Comparison of ENCODE assay signal across 41 cellular contexts in genomic region chr16:58797137-58797801, GRCh38.
"Had no signal": no experiment of that assay in that cellular context is flagged by ENCODE, and none has a peak within 500 bp of the region (broad histone marks: within the 10 kb centered on the region; RNA-seq: fewer than 3 reads in every experiment).

No MANE protein-coding gene starts in this region.

- H3K27me3 Mint-ChIP-seq: activated T-helper 17 cell treated with anti-CD3 and anti-CD28 coated beads, Interleukin-2, amount 50 U/mL, for 72 hours had no signal

- H3K4me1 Mint-ChIP-seq: activated CD4-positive, alpha-beta memory T cell treated with anti-CD3 and anti-CD28 coated beads, Interleukin-2, amount 10 ng/mL, durations not matched to agents 7 days and 5 days; activated CD4-positive, alpha-beta T cell treated with anti-CD3 and anti-CD28 coated beads for 36 hours; activated CD4-positive, alpha-beta T cell treated with anti-CD3 and anti-CD28 coated beads, Interleukin-2, amount 10 ng/mL, durations not matched to agents 7 days and 5 days; activated CD8-positive, alpha-beta memory T cell treated with anti-CD3 and anti-CD28 coated beads, Interleukin-2, amount 10 ng/mL, durations not matched to agents 7 days and 5 days; activated naive CD4-positive, alpha-beta T cell treated with anti-CD3 and anti-CD28 coated beads, Interleukin-2, amount 10 ng/mL, durations not matched to agents 7 days and 5 days; activated naive CD4-positive, alpha-beta T cell treated with anti-CD3 and anti-CD28 coated beads, Interleukin-2, amount 50 U/mL, for 24 hours; activated naive CD8-positive, alpha-beta T cell treated with anti-CD3 and anti-CD28 coated beads, Interleukin-2, amount 10 ng/mL, durations not matched to agents 7 days and 5 days; activated naive CD8-positive, alpha-beta T cell treated with anti-CD3 and anti-CD28 coated beads, Interleukin-2, amount 50 U/mL, for 24 hours; activated T-helper 17 cell treated with anti-CD3 and anti-CD28 coated beads, Interleukin-2, amount 50 U/mL, for 72 hours; central memory CD8-positive, alpha-beta T cell had no signal

- H3K36me3 Mint-ChIP-seq: activated CD8-positive, alpha-beta memory T cell treated with anti-CD3 and anti-CD28 coated beads, Interleukin-2, amount 10 ng/mL, durations not matched to agents 7 days and 5 days; activated naive CD4-positive, alpha-beta T cell treated with anti-CD3 and anti-CD28 coated beads, Interleukin-2, amount 10 ng/mL, durations not matched to agents 7 days and 5 days; activated naive CD8-positive, alpha-beta T cell; activated naive CD8-positive, alpha-beta T cell treated with anti-CD3 and anti-CD28 coated beads, Interleukin-2, amount 10 ng/mL, durations not matched to agents 7 days and 5 days; brain had no signal

- H3K36me3 ChIP-seq: ascending aorta, cardiac muscle cell, WERI-Rb-1 had no signal

- H3K27ac Mint-ChIP-seq: activated CD4-positive, alpha-beta memory T cell treated with anti-CD3 and anti-CD28 coated beads, Interleukin-2, amount 10 ng/mL, durations not matched to agents 7 days and 5 days; activated CD4-positive, alpha-beta T cell treated with anti-CD3 and anti-CD28 coated beads for 36 hours; activated CD4-positive, alpha-beta T cell treated with anti-CD3 and anti-CD28 coated beads, Interleukin-2, amount 10 ng/mL, durations not matched to agents 7 days and 5 days; activated CD8-positive, alpha-beta memory T cell treated with anti-CD3 and anti-CD28 coated beads, Interleukin-2, amount 10 ng/mL, durations not matched to agents 7 days and 5 days; activated CD8-positive, alpha-beta T cell treated with anti-CD3 and anti-CD28 coated beads, Interleukin-2, amount 10 ng/mL, durations not matched to agents 7 days and 5 days; activated naive CD4-positive, alpha-beta T cell treated with anti-CD3 and anti-CD28 coated beads, Interleukin-2, amount 10 ng/mL, durations not matched to agents 7 days and 5 days; activated naive CD4-positive, alpha-beta T cell treated with anti-CD3 and anti-CD28 coated beads, Interleukin-2, amount 50 U/mL, for 24 hours; activated naive CD8-positive, alpha-beta T cell; activated naive CD8-positive, alpha-beta T cell treated with anti-CD3 and anti-CD28 coated beads, Interleukin-2, amount 10 ng/mL, durations not matched to agents 7 days and 5 days; activated naive CD8-positive, alpha-beta T cell treated with anti-CD3 and anti-CD28 coated beads, Interleukin-2, amount 50 U/mL, for 24 hours; activated T-cell treated with anti-CD3 and anti-CD28 coated beads, Interleukin-2, amount 50 U/mL, for 72 hours; activated T-helper 1 cell treated with anti-CD3 and anti-CD28 coated beads, Interleukin-12 subunit alpha, Interleukin-12 subunit beta, Interleukin-2, Interleukin-4 antibody, amounts not matched to agents 30 ng/mL and 10 ng/mL and 1 ng/mL, durations not matched to agents 14 hours and 24 hours and 36 hours; activated T-helper 17 cell treated with anti-CD3 and anti-CD28 coated beads, Interleukin-2, amount 50 U/mL, for 72 hours; brain; T-helper 1 cell treated with Interleukin-12 subunit alpha and Interleukin-12 subunit beta and Interleukin-4 antibody, amounts not matched to agents 30 μg/mL and 1 μg/mL, for 36 hours; T-helper 2 cell treated with Interferon-gamma antibody and Interleukin-4, amounts not matched to agents 5 μg/mL and 100 μg/mL, for 36 hours; WTC11 had no signal

- H3K4me3 Mint-ChIP-seq: activated CD4-positive, alpha-beta memory T cell treated with anti-CD3 and anti-CD28 coated beads, Interleukin-2, amount 10 ng/mL, durations not matched to agents 7 days and 5 days; activated CD4-positive, alpha-beta T cell treated with anti-CD3 and anti-CD28 coated beads for 36 hours; activated CD4-positive, alpha-beta T cell treated with anti-CD3 and anti-CD28 coated beads, Interleukin-2, amount 10 ng/mL, durations not matched to agents 7 days and 5 days; activated CD8-positive, alpha-beta memory T cell treated with anti-CD3 and anti-CD28 coated beads, Interleukin-2, amount 10 ng/mL, durations not matched to agents 7 days and 5 days; activated CD8-positive, alpha-beta T cell treated with anti-CD3 and anti-CD28 coated beads, Interleukin-2, amount 10 ng/mL, durations not matched to agents 7 days and 5 days; activated naive CD4-positive, alpha-beta T cell treated with anti-CD3 and anti-CD28 coated beads, Interleukin-2, amount 10 ng/mL, durations not matched to agents 7 days and 5 days; activated naive CD4-positive, alpha-beta T cell treated with anti-CD3 and anti-CD28 coated beads, Interleukin-2, amount 50 U/mL, for 24 hours; activated naive CD8-positive, alpha-beta T cell; activated naive CD8-positive, alpha-beta T cell treated with anti-CD3 and anti-CD28 coated beads, Interleukin-2, amount 10 ng/mL, durations not matched to agents 7 days and 5 days; activated naive CD8-positive, alpha-beta T cell treated with anti-CD3 and anti-CD28 coated beads, Interleukin-2, amount 50 U/mL, for 24 hours; activated T-cell treated with anti-CD3 and anti-CD28 coated beads, Interleukin-2, amount 50 U/mL, for 4 hours; activated T-cell treated with anti-CD3 and anti-CD28 coated beads, Interleukin-2, amount 50 U/mL, for 72 hours; activated T-helper 1 cell treated with anti-CD3 and anti-CD28 coated beads, Interleukin-12 subunit alpha, Interleukin-12 subunit beta, Interleukin-2, Interleukin-4 antibody, amounts not matched to agents 30 ng/mL and 10 ng/mL and 1 ng/mL, durations not matched to agents 14 hours and 24 hours and 36 hours; activated T-helper 17 cell treated with anti-CD3 and anti-CD28 coated beads, Interleukin-2, amount 50 U/mL, for 72 hours; brain; central memory CD8-positive, alpha-beta T cell; T-helper 1 cell treated with Interleukin-12 subunit alpha and Interleukin-12 subunit beta and Interleukin-4 antibody, amounts not matched to agents 30 μg/mL and 1 μg/mL, for 36 hours; T-helper 2 cell treated with Interferon-gamma antibody and Interleukin-4, amounts not matched to agents 5 μg/mL and 100 μg/mL, for 36 hours; WTC11 had no signal

- DNase-seq: activated CD4-positive, alpha-beta memory T cell treated with anti-CD3 and anti-CD28 coated beads, Interleukin-2, amount 10 ng/mL, durations not matched to agents 7 days and 5 days; activated CD4-positive, alpha-beta T cell treated with anti-CD3 and anti-CD28 coated beads for 1 hour; activated CD4-positive, alpha-beta T cell treated with anti-CD3 and anti-CD28 coated beads for 36 hours; activated CD4-positive, alpha-beta T cell treated with anti-CD3 and anti-CD28 coated beads for 48 hours; activated CD4-positive, alpha-beta T cell treated with anti-CD3 and anti-CD28 coated beads, Interleukin-2, amount 10 ng/mL, durations not matched to agents 7 days and 5 days; activated CD4-positive, alpha-beta T cell treated with anti-CD3 and anti-CD28 coated beads, Interleukin-2, amount 50 U/mL, for 48 hours; activated CD4-positive, CD25-positive, alpha-beta regulatory T cell; activated CD8-positive, alpha-beta memory T cell treated with anti-CD3 and anti-CD28 coated beads for 24 hours; activated CD8-positive, alpha-beta memory T cell treated with anti-CD3 and anti-CD28 coated beads, Interleukin-2, amount 10 ng/mL, durations not matched to agents 7 days and 5 days; activated CD8-positive, alpha-beta T cell treated with anti-CD3 and anti-CD28 coated beads, Interleukin-2, amount 10 ng/mL, durations not matched to agents 7 days and 5 days; activated effector memory CD4-positive, alpha-beta T cell treated with Interleukin-2 at 50 U/mL for 16 hours; activated gamma-delta T cell; activated naive CD4-positive, alpha-beta T cell treated with anti-CD3 and anti-CD28 coated beads, Interleukin-2, amount 10 ng/mL, durations not matched to agents 7 days and 5 days; activated naive CD4-positive, alpha-beta T cell treated with Interleukin-2 at 50 U/mL for 16 hours; activated naive CD8-positive, alpha-beta T cell treated with anti-CD3 and anti-CD28 coated beads, Interleukin-2, amount 10 ng/mL, durations not matched to agents 7 days and 5 days; activated naive CD8-positive, alpha-beta T cell treated with anti-CD3 and anti-CD28 coated beads, Interleukin-2, amount 50 U/mL, for 24 hours; activated T-cell treated with anti-CD3 and anti-CD28 coated beads for 4 hours; activated T-cell treated with anti-CD3 and anti-CD28 coated beads, Interleukin-2, amount 50 U/mL, for 1 hour; activated T-cell treated with anti-CD3 and anti-CD28 coated beads, Interleukin-2, amount 50 U/mL, for 4 hours; activated T-cell treated with anti-CD3 and anti-CD28 coated beads, Interleukin-2, amount 50 U/mL, for 72 hours; amygdala; anterior cingulate cortex; caudate nucleus; cerebellar nuclear complex; T-helper 2 cell; T-helper 9 cell; WERI-Rb-1 had no signal

- ATAC-seq: activated CD4-positive, alpha-beta T cell treated with anti-CD3 and anti-CD28 coated beads for 36 hours; activated CD4-positive, CD25-positive, alpha-beta regulatory T cell treated with anti-CD3 and anti-CD28 coated beads, Interleukin-2, amount 50 U/mL, for 24 hours; activated CD8-positive, alpha-beta memory T cell treated with anti-CD3 and anti-CD28 coated beads, Interleukin-2, amount 10 ng/mL, durations not matched to agents 7 days and 5 days; activated CD8-positive, alpha-beta T cell treated with anti-CD3 and anti-CD28 coated beads, Interleukin-2, amount 10 ng/mL, durations not matched to agents 7 days and 5 days; activated naive CD8-positive, alpha-beta T cell treated with anti-CD3 and anti-CD28 coated beads, Interleukin-2, amount 50 U/mL, for 24 hours; activated T-cell treated with anti-CD3 and anti-CD28 coated beads, Interleukin-2, amount 50 U/mL, for 4 hours; activated T-cell treated with anti-CD3 and anti-CD28 coated beads, Interleukin-2, amount 50 U/mL, for 72 hours; activated T-helper 17 cell treated with anti-CD3 and anti-CD28 coated beads, Interleukin-2, amount 50 U/mL, for 72 hours; WTC11 had no signal

- H3K4me3 ChIP-seq: ascending aorta, cardiac muscle cell had no signal

- H3K27ac ChIP-seq: ascending aorta, cardiac muscle cell, WERI-Rb-1 had no signal

- H3K4me1 ChIP-seq: ascending aorta had no signal

- H3K27me3 ChIP-seq: ascending aorta, cardiac muscle cell had no signal

- FAIRE-seq: bronchial epithelial cell, TTC549 had no signal

- H3K9me3 Mint-ChIP-seq: activated CD4-positive, alpha-beta memory T cell treated with anti-CD3 and anti-CD28 coated beads, Interleukin-2, amount 10 ng/mL, durations not matched to agents 7 days and 5 days; activated CD4-positive, alpha-beta T cell treated with anti-CD3 and anti-CD28 coated beads, Interleukin-2, amount 10 ng/mL, durations not matched to agents 7 days and 5 days; activated naive CD4-positive, alpha-beta T cell treated with anti-CD3 and anti-CD28 coated beads, Interleukin-2, amount 10 ng/mL, durations not matched to agents 7 days and 5 days; activated T-helper 1 cell treated with anti-CD3 and anti-CD28 coated beads, Interleukin-12 subunit alpha, Interleukin-12 subunit beta, Interleukin-2, Interleukin-4 antibody, amounts not matched to agents 30 ng/mL and 10 ng/mL and 1 ng/mL, durations not matched to agents 14 hours and 24 hours and 36 hours; T-helper 2 cell treated with Interferon-gamma antibody and Interleukin-4, amounts not matched to agents 5 μg/mL and 100 μg/mL, for 36 hours had no signal
